In the genomic region with DNA sequence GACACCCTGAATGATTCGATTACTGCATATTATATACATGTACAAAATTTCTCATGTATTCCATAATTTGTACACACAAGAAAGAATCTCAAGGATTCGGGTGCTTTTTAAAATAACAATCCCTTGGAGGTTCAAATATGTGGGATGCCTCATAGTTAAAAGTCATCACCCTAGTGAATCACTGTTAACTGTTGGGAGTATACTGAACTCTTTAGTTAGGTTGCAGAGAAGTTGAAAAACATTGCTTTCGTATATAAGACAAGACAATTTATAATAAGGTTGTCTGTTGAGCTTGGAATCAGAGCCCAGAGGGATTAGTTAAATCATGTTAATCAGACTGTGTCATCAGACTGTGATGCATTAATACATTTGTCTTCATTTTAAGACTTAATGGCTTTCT, we compare ENCODE assay signal across 18 cellular contexts. TPM values are rescaled to one million over a fixed set of nuclear protein-coding genes. Genes with fewer than 3 reads are reported as not detected.
A peak's percentile ranks its signal among the peaks of the same experiment; 100 is the strongest.
DNase-seq lines count a peak whose midpoint lies in the region; ATAC-seq and TF ChIP-seq lines count a peak whose summit lies in the region.
"Had no signal": no experiment of that assay in that cellular context is flagged by ENCODE, and none has a peak within 500 bp of the region (broad histone marks: within the 10 kb centered on the region; RNA-seq: fewer than 3 reads in every experiment).

No MANE protein-coding gene starts in this region.

- H2BK5ac ChIP-seq in IMR-90 (ENCODE audit: low read depth, low read length, poor library complexity, severe bottlenecking): peak overlapping the region; percentile 84

- peaks cover 6% of the 10 kb centered on the region for H4K20me1 ChIP-seq in IMR-90 (ENCODE audit: insufficient read depth, low read length)

- H2BK120ac ChIP-seq in IMR-90 (ENCODE audit: low read depth, low read length): no peak overlapping the region

- BruUV-seq in IMR-90 (replicated peaks; lab: Mats Ljungman, UMichigan): no TSS peak

- POLR2A ChIA-PET in CD8-positive, alpha-beta memory T cell (lab: Charles Lee): interaction anchor here (1.5 kb wide), 1 partner anchor 15 kb away, joined by 13 read pairs; the partner anchor contains the start of gene DCK
- POLR2A ChIA-PET in IMR-90 (lab: Charles Lee; ENCODE audit: unreplicated experiment): no interaction called here

- no peak overlapping the region for H3K23ac ChIP-seq in IMR-90 (ENCODE audit: low read depth, low read length)

- no peak for DNase-seq in CD8-positive, alpha-beta memory T cell
- DNase-seq in IMR-90 (peak; percentile 72), mesothelial cell of epicardium (ENCODE audit: low spot score in 2 of 2, unreplicated experiment in 2 of 2) (no peak), islet precursor cell (no peak), HT-29 (ENCODE audit: low spot score) (no peak)
- no peak for DNase-seq in activated naive CD8-positive, alpha-beta T cell treated with anti-CD3 and anti-CD28 coated beads, Interleukin-2, amount 50 U/mL, for 24 hours
- DNase-seq in stimulated activated naive CD4-positive, alpha-beta T cell treated with Interleukin-2 at 50 U/mL for 16 hours (lab: John Stamatoyannopoulos, UW): no peak
- DNase-seq: activated CD8-positive, alpha-beta memory T cell treated with anti-CD3 and anti-CD28 coated beads, Interleukin-2, amount 10 ng/mL, durations not matched to agents 7 days and 5 days; hippocampal formation; left ventricle myocardium superior; NCI-H1092; NK-92 treated with Interleukin-12 subunit alpha and Interleukin-12 subunit beta, amount 100 ng/mL, for 24 hours had no signal

- no peak for TF ChIP-seq POLR2A in IMR-90 (IDR thresholded peaks at IDR 0.05; ENCODE audit: low read depth, low read length)

- H3K27me3 Mint-ChIP-seq in CD8-positive, alpha-beta memory T cell: no peaks in the 10 kb centered on the region
- H3K27me3 Mint-ChIP-seq in activated naive CD8-positive, alpha-beta T cell treated with anti-CD3 and anti-CD28 coated beads, Interleukin-2, amount 50 U/mL, for 24 hours: no peaks in the 10 kb centered on the region
- no peaks in the 10 kb centered on the region for H3K27me3 Mint-ChIP-seq in mesothelial cell of epicardium (ENCODE audit: low read depth)
- H3K27me3 Mint-ChIP-seq: activated CD8-positive, alpha-beta memory T cell treated with anti-CD3 and anti-CD28 coated beads, Interleukin-2, amount 10 ng/mL, durations not matched to agents 7 days and 5 days; type B pancreatic cell had no signal

- H3K4me1 Mint-ChIP-seq in CD8-positive, alpha-beta memory T cell: peaks cover 54 to 66% (median 64%) of the 10 kb centered on the region in 3 donors
- peaks cover 50% of the 10 kb centered on the region for H3K4me1 Mint-ChIP-seq in activated naive CD8-positive, alpha-beta T cell treated with anti-CD3 and anti-CD28 coated beads, Interleukin-2, amount 50 U/mL, for 24 hours
- peaks cover 21% of the 10 kb centered on the region for H3K4me1 Mint-ChIP-seq in mesothelial cell of epicardium

- H2AK9ac ChIP-seq in IMR-90 (replicated peaks; ENCODE audit: low read depth, low read length, poor library complexity): no peak overlapping the region

- TF ChIP-seq RAD21 in IMR-90 (IDR thresholded peaks at IDR 0.05; ENCODE audit: low read length): no peak

- H3K18ac ChIP-seq in IMR-90 (ENCODE audit: low read depth, low read length): peak overlapping the region; percentile 85; the same call in 1 of the 2 replicates

- no peak overlapping the region for H3K4me3 ChIP-seq in CD8-positive, alpha-beta memory T cell (ENCODE audit: low read length)
- H3K4me3 ChIP-seq in IMR-90 (ENCODE audit: insufficient read depth, low read depth, low read length): no peak overlapping the region
- H3K4me3 ChIP-seq: coronary artery, right atrium auricular region had no signal

- CTCF ChIA-PET in CD8-positive, alpha-beta memory T cell (lab: Charles Lee): interaction anchor here (1.0 to 8.8 kb wide), 5 partner anchors 10 to 107 kb away, joined by 3 to 94 read pairs (median 8); partner anchors contain the start of genes DCK and MOB1B
- CTCF ChIA-PET in IMR-90 (lab: Yijun Ruan, JAX): interaction anchor here (1.3 to 1.7 kb wide), 5 partner anchors 11 to 357 kb away, joined by 3 to 6 read pairs (median 5); partner anchors contain the start of gene DCK

- TF ChIP-seq CTCF in IMR-90 (conservative IDR thresholded peaks at IDR 0.05; ENCODE audit: low read depth, low read length): no peak
- no peak for TF ChIP-seq CTCF in mesothelial cell of epicardium (IDR thresholded peaks at IDR 0.05; ENCODE audit: unreplicated experiment)

- H2AK5ac ChIP-seq in IMR-90 (ENCODE audit: low read depth, low read length): no peak overlapping the region

- WGBS in IMR-90 (ENCODE audit: extremely low coverage in 2 of 2, insufficient read length in 1 of 2), 2 experiments: no CpG with 5 or more reads among the region's 3 CpGs

- no peak overlapping the region for H3K9ac ChIP-seq in IMR-90 (ENCODE audit: low read depth, low read length)

- H3K27me3 ChIP-seq in CD8-positive, alpha-beta memory T cell (ENCODE audit: insufficient read depth, low read length, poor library complexity, severe bottlenecking): no peaks in the 10 kb centered on the region
- no peaks in the 10 kb centered on the region for H3K27me3 ChIP-seq in IMR-90 (ENCODE audit: control insufficient read depth, insufficient read depth, low read length)
- H3K27me3 ChIP-seq: right atrium auricular region had no signal

- peak overlapping the region in 6 of 8 donors; percentile 30 to 85 (median 73) for H3K27ac Mint-ChIP-seq in CD8-positive, alpha-beta memory T cell
- H3K27ac Mint-ChIP-seq in activated naive CD8-positive, alpha-beta T cell treated with anti-CD3 and anti-CD28 coated beads, Interleukin-2, amount 50 U/mL, for 24 hours: peak overlapping the region; percentile 61
- H3K27ac Mint-ChIP-seq in mesothelial cell of epicardium: peak overlapping the region; percentile 23
- H3K27ac Mint-ChIP-seq: nephron, type B pancreatic cell had no signal

- H3K56ac ChIP-seq in IMR-90 (ENCODE audit: extremely low read depth, insufficient read depth, low read length): no peak overlapping the region

- H3K36me3 ChIP-seq in CD8-positive, alpha-beta memory T cell (ENCODE audit: insufficient read depth, low read length): no peaks in the 10 kb centered on the region
- H3K36me3 ChIP-seq in IMR-90 (ENCODE audit: control insufficient read depth, insufficient read depth, low read length): peaks cover 2% of the 10 kb centered on the region; the same call in 1 of the 2 replicates
- H3K36me3 ChIP-seq: right atrium auricular region had no signal

- H3K4ac ChIP-seq in IMR-90 (ENCODE audit: low read depth, low read length): no peak overlapping the region

- no peak overlapping the region for H4K91ac ChIP-seq in IMR-90 (ENCODE audit: insufficient read depth, low read depth, low read length)

- H3K4me3 Mint-ChIP-seq in CD8-positive, alpha-beta memory T cell: no peak overlapping the region
- no peak overlapping the region for H3K4me3 Mint-ChIP-seq in activated naive CD8-positive, alpha-beta T cell treated with anti-CD3 and anti-CD28 coated beads, Interleukin-2, amount 50 U/mL, for 24 hours
- H3K4me3 Mint-ChIP-seq in mesothelial cell of epicardium: no peak overlapping the region
- H3K4me3 Mint-ChIP-seq: activated CD8-positive, alpha-beta memory T cell treated with anti-CD3 and anti-CD28 coated beads, Interleukin-2, amount 10 ng/mL, durations not matched to agents 7 days and 5 days; nephron; type B pancreatic cell had no signal

- intact Hi-C loops in IMR-90 (cut with micrococcal nuclease): loop anchor here (1.0 to 5.0 kb wide), 2 partner anchors 171 to 322 kb away; partner anchors contain the start of gene UTP3

- H2AFZ ChIP-seq in IMR-90 (replicated peaks; ENCODE audit: low read length, poor library complexity): no peak overlapping the region

- H3K9me3 ChIP-seq in CD8-positive, alpha-beta memory T cell (ENCODE audit: low read length): no peaks in the 10 kb centered on the region
- H3K9me3 ChIP-seq in IMR-90 (ENCODE audit: control insufficient read depth, insufficient read depth, low read length): no peaks in the 10 kb centered on the region
- H3K9me3 ChIP-seq: right atrium auricular region had no signal

- H3K14ac ChIP-seq in IMR-90 (replicated peaks; ENCODE audit: low read depth, low read length): no peak overlapping the region

- no peak overlapping the region; a peak in 1 of 4 replicates for H4K8ac ChIP-seq in IMR-90 (ENCODE audit: low read depth in 2 of 2, low read length in 2 of 2)

- H3K9me1 ChIP-seq in IMR-90 (ENCODE audit: insufficient read depth, low read length): no peaks in the 10 kb centered on the region

- H3K79me1 ChIP-seq in IMR-90 (ENCODE audit: low read depth in 1 of 2, low read length in 2 of 2): peaks cover 6 to 40% of the 10 kb centered on the region in 2 experiments; a peak in 3 of 4 replicates

- H4K5ac ChIP-seq in IMR-90 (ENCODE audit: low read depth, low read length): peak overlapping the region; percentile 50; the same call in 1 of the 2 replicates

- ATAC-seq in IMR-90 (ENCODE audit: low read depth) (peak; percentile 84), GM18867 (IDR thresholded peaks at IDR 0.05; ENCODE audit: unreplicated experiment) (no peak)
- no peak for ATAC-seq in activated naive CD8-positive, alpha-beta T cell treated with anti-CD3 and anti-CD28 coated beads, Interleukin-2, amount 50 U/mL, for 24 hours
- ATAC-seq: esophagus mucosa, left ventricle myocardium superior had no signal

- H3K36me3 Mint-ChIP-seq in CD8-positive, alpha-beta memory T cell: peaks cover 0 to 46% (median 4%) of the 10 kb centered on the region in 3 donors
- peaks cover 25% of the 10 kb centered on the region for H3K36me3 Mint-ChIP-seq in activated naive CD8-positive, alpha-beta T cell treated with anti-CD3 and anti-CD28 coated beads, Interleukin-2, amount 50 U/mL, for 24 hours (ENCODE audit: low read depth)
- H3K36me3 Mint-ChIP-seq in mesothelial cell of epicardium: peaks cover 21% of the 10 kb centered on the region

- dilution Hi-C loops in IMR-90 (cut with HindIII; ENCODE audit: low sequenced_read_pairs, unreplicated experiment): no loop called here

- H3K9me3 Mint-ChIP-seq in CD8-positive, alpha-beta memory T cell: no peaks in the 10 kb centered on the region
- no peaks in the 10 kb centered on the region for H3K9me3 Mint-ChIP-seq in activated naive CD8-positive, alpha-beta T cell treated with anti-CD3 and anti-CD28 coated beads, Interleukin-2, amount 50 U/mL, for 24 hours
- H3K9me3 Mint-ChIP-seq in mesothelial cell of epicardium: peaks cover 12% of the 10 kb centered on the region
- H3K9me3 Mint-ChIP-seq: type B pancreatic cell had no signal

- peaks cover 35% of the 10 kb centered on the region for H3K4me1 ChIP-seq in CD8-positive, alpha-beta memory T cell (ENCODE audit: insufficient read depth, low read length)
- H3K4me1 ChIP-seq in IMR-90 (ENCODE audit: control insufficient read depth, insufficient read depth, low read length): peaks cover 11% of the 10 kb centered on the region
- H3K4me1 ChIP-seq: right atrium auricular region had no signal

- no peak overlapping the region for H2BK15ac ChIP-seq in IMR-90 (ENCODE audit: low read depth, low read length)

- in situ Hi-C loops in IMR-90 (cut with MboI; ENCODE audit: low sequenced_read_pairs): no loop called here

- H3K27ac ChIP-seq in CD8-positive, alpha-beta memory T cell (ENCODE audit: low read depth, low read length): no peak overlapping the region
- H3K27ac ChIP-seq in IMR-90 (ENCODE audit: insufficient read depth, low read length): no peak overlapping the region
- H3K27ac ChIP-seq: coronary artery, right atrium auricular region had no signal

- H2BK20ac ChIP-seq in IMR-90 (ENCODE audit: low read depth, low read length): no peak overlapping the region

- peak overlapping the region; percentile 98; the same call in 1 of the 2 replicates for H3K4me2 ChIP-seq in IMR-90 (ENCODE audit: low read depth, low read length)

RNA-seq across cellular contexts. Expression of gene DCK, which starts 15.6 kb away (rescaled TPM):
- 10 to 100 TPM; 33.8 to 34.8 TPM for total RNA-seq in CD8-positive, alpha-beta memory T cell
- 90.8 TPM for polyA plus RNA-seq in CD8-positive, alpha-beta memory T cell
- total RNA-seq in IMR-90 (2012; rRNA removed) (7.0 and 14.4 TPM in 2 replicates), mesothelial cell of epicardium (12.7 to 14.1 TPM (median 13.9 TPM) in 3 replicates)
- 5.9 and 8.9 TPM in 2 replicates for polyA plus RNA-seq in IMR-90 (2012; rRNA removed)
- 0.92 and 1.5 TPM in 2 replicates for polyA plus RNA-seq in IMR-90 (2012; cell fraction: cytosol; rRNA removed)
- polyA plus RNA-seq in IMR-90 (2012; cell fraction: nucleus; rRNA removed; ENCODE audit: low replicate concordance): 1.2 and 3.3 TPM in 2 replicates
- 12.0 and 16.9 TPM in 2 replicates for total RNA-seq in HT-29 (2014; rRNA removed; shearing (Covaris generic))

Comparison
In these comparisons a context has a peak if more than half of its experiments do, and no peak if none do; other contexts are left out.
1. H3K27ac Mint-ChIP-seq: peak in every context shown above with its lines; median percentile 73 in CD8-positive, alpha-beta memory T cell; 61 in activated naive CD8-positive, alpha-beta T cell treated with anti-CD3 and anti-CD28 coated beads, Interleukin-2, amount 50 U/mL, for 24 hours; 23 in mesothelial cell of epicardium.